ENCODE assay signal across 11 cellular contexts in the genomic region with DNA sequence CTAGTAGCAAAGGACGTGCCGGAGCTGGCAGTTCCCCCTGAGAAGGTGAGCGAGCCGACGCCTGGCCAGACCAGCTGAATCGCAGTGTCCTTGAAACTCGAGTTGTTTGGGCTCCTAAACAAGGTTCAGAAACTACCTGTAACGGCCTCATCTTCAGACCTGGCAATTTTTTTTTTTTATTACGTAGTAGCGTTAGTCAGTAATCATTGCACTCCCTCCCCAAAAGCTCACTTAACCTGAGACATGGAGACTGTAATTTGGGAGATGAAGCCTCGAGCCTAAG. TPM values are rescaled to one million over a fixed set of nuclear protein-coding genes. Genes with fewer than 3 reads are reported as not detected.
A peak's percentile ranks its signal among the peaks of the same experiment; 100 is the strongest.
DNase-seq lines count a peak whose midpoint lies in the region; ATAC-seq and TF ChIP-seq lines count a peak whose summit lies in the region.
"Had no signal": no experiment of that assay in that cellular context is flagged by ENCODE, and none has a peak within 500 bp of the region (broad histone marks: within the 10 kb centered on the region; RNA-seq: fewer than 3 reads in every experiment).

No MANE protein-coding gene starts in this region.

- TF ChIP-seq RAD21 in neural cell (conservative IDR thresholded peaks at IDR 0.05), result no peak

- no peak for TF ChIP-seq EP300 in neural cell (conservative IDR thresholded peaks at IDR 0.05; ENCODE audit: poor library complexity, severe bottlenecking)

- no peak overlapping the region for H3K4me3 ChIP-seq in KMS-11 (IDR thresholded peaks at IDR 0.05; ENCODE audit: insufficient read depth, low read depth, low read length)
- H3K4me3 ChIP-seq in neural cell (ENCODE audit: low read length), result no peak overlapping the region

- H3K9me2 ChIP-seq in neural cell (ENCODE audit: insufficient read depth, low read length), result no peaks in the 10 kb centered on the region

- H3K9ac ChIP-seq in KMS-11 (peak overlapping the region; percentile 96), neural cell (ENCODE audit: low read length) (no peak overlapping the region)

- no peak for ATAC-seq in esophagus mucosa

- DNase-seq in DMS153 (lab: John Stamatoyannopoulos, UW) (peak; percentile 11), DMS153 treated with DMSO at 0.1 percent for 48 hours (lab: John Stamatoyannopoulos, UW; ENCODE audit: unreplicated experiment) (no peak), dermis blood vessel endothelial cell (peak; percentile 5), Kasumi-1 (lab: John Stamatoyannopoulos, UW) (no peak), MV-4-11 (lab: John Stamatoyannopoulos, UW) (no peak)
- DNase-seq: 8988T, mammary epithelial cell had no signal

- H3K27ac ChIP-seq in KMS-11 (peak overlapping the region; percentile 95), neural cell (ENCODE audit: low read length) (no peak overlapping the region)

- H3F3A ChIP-seq in neural cell (ENCODE audit: insufficient read depth, low read length, poor library complexity, severe bottlenecking), result no peaks in the 10 kb centered on the region

- H2AFZ ChIP-seq in KMS-11 (ENCODE audit: low read depth), result peak overlapping the region; percentile 59; the same call in 1 of the 2 replicates
- H2AFZ ChIP-seq in neural cell (ENCODE audit: low read depth, low read length), result no peak overlapping the region

- no peaks in the 10 kb centered on the region for H3K9me3 ChIP-seq in neural cell (ENCODE audit: low read length)

- H4K20me1 ChIP-seq in KMS-11 (ENCODE audit: insufficient read depth) (no peaks in the 10 kb centered on the region), neural cell (ENCODE audit: insufficient read depth) (no peaks in the 10 kb centered on the region)

- H3K79me2 ChIP-seq in KMS-11 (ENCODE audit: insufficient read depth, low read depth), result peaks cover 47% of the 10 kb centered on the region
- no peaks in the 10 kb centered on the region for H3K79me2 ChIP-seq in neural cell (replicated peaks; ENCODE audit: insufficient read depth, low read length)

- peak overlapping the region; percentile 78 for H3K4me2 ChIP-seq in KMS-11
- H3K4me2 ChIP-seq in neural cell (ENCODE audit: low read length), result no peak overlapping the region

- TF ChIP-seq CTCF in KMS-11 (conservative IDR thresholded peaks at IDR 0.05; ENCODE audit: low read depth, low read length) (no peak), neural cell (IDR thresholded peaks at IDR 0.05; ENCODE audit: poor library complexity, severe bottlenecking) (no peak)

- H3K27me3 ChIP-seq in KMS-11 (ENCODE audit: insufficient read depth, low read depth), result no peaks in the 10 kb centered on the region
- peaks cover 100% of the 10 kb centered on the region for H3K27me3 ChIP-seq in neural cell (ENCODE audit: insufficient read depth, low read depth, low read length)

- H3K36me3 ChIP-seq in KMS-11 (ENCODE audit: insufficient read depth) (no peaks in the 10 kb centered on the region), neural cell (ENCODE audit: insufficient read depth, low read length) (no peaks in the 10 kb centered on the region)

- H3K4me1 ChIP-seq in KMS-11 (ENCODE audit: low read depth, poor library complexity, severe bottlenecking), result no peaks in the 10 kb centered on the region

TF ChIP-seq in neural cell, 6 proteins besides CTCF, POLR2A, EP300 and RAD21:
- TF ChIP-seq EZH2 (IDR thresholded peaks at IDR 0.05; ENCODE audit: borderline replicate concordance, insufficient read depth, low read length, poor library complexity, severe bottlenecking) (peak; percentile 30), MXI1 (conservative IDR thresholded peaks at IDR 0.05; ENCODE audit: poor library complexity, severe bottlenecking) (no peak)

RNA-seq across cellular contexts. Expression of a gene that starts 0.4 kb away (rescaled TPM):
- total RNA-seq in dermis blood vessel endothelial cell (not detected in 2 replicates), esophagus mucosa (not detected)
- polyA plus RNA-seq in neural cell, result 8.8 and 11.1 TPM in 2 replicates
- 7.3 and 8.9 TPM in 2 replicates for polyA minus RNA-seq in neural cell
- total RNA-seq: dermis microvascular lymphatic vessel endothelial cell, mammary epithelial cell had no signal
- polyA plus RNA-seq: mammary epithelial cell had no signal

Comparison
In these comparisons a context has a peak if more than half of its experiments do, and no peak if none do; other contexts are left out.
1. DNase-seq: peak in DMS153 (single experiment) and dermis blood vessel endothelial cell (single experiment); none in DMS153 treated with DMSO at 0.1 percent for 48 hours (single experiment), Kasumi-1 (0 of 2) and MV-4-11 (single experiment).